ENCODE assay signal across 20 cellular contexts in the genomic region with DNA sequence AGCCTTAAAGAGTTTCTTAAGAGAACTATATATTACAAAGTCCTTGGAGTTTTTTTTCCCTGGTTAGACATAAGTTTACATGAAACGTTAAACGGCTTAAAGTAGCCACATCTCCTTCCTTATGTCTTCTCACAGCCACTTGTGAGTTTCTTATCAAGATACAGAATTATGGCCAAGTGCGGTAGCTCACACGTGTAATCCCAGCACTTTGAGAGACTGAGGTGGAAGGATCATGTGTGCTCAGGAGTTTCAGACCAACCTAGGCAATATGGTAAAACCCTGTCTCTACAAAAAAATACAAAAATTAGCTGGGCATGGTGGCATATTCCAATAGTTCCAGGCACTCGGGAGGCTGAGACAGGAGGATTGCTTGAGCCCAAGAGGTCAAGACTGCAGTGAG. TPM values are rescaled to one million over a fixed set of nuclear protein-coding genes. Genes with fewer than 3 reads are reported as not detected.
DNase-seq lines count a peak whose midpoint lies in the region; ATAC-seq and TF ChIP-seq lines count a peak whose summit lies in the region.
"Had no signal": no experiment of that assay in that cellular context is flagged by ENCODE, and none has a peak within 500 bp of the region (broad histone marks: within the 10 kb centered on the region; RNA-seq: fewer than 3 reads in every experiment).

No MANE protein-coding gene starts in this region.

- no peak for DNase-seq in activated T-cell treated with anti-CD3 and anti-CD28 coated beads, Interleukin-2, amount 50 U/mL, for 24 hours
- no peak for DNase-seq in activated T-cell treated with anti-CD3 and anti-CD28 coated beads, Interleukin-2, amount 50 U/mL, for 48 hours
- no peak for DNase-seq in activated naive CD8-positive, alpha-beta T cell treated with anti-CD3 and anti-CD28 coated beads, Interleukin-2, amount 10 ng/mL, durations not matched to agents 7 days and 5 days
- DNase-seq in stimulated activated effector memory CD8-positive, alpha-beta T cell treated with anti-CD3 and anti-CD28 coated beads, Interleukin-12 subunit alpha, Interleukin-12 subunit beta, amount 100 ng/mL, for 72 hours (ENCODE audit: low spot score in 2 of 2) = no peak
- DNase-seq in upper lobe of right lung (no peak), DMS153 treated with DMSO at 0.1 percent for 48 hours (lab: John Stamatoyannopoulos, UW; ENCODE audit: unreplicated experiment) (no peak), mesothelial cell of epicardium (ENCODE audit: low spot score in 2 of 2, unreplicated experiment in 2 of 2) (no peak)
- DNase-seq: gastrocnemius medialis; HCEC 1CT; kidney glomerular epithelial cell; NCI-H1436 treated with DMSO at 0.1 percent for 48 hours; NCI-H2171; NCI-H69; small intestine; stimulated activated CD4-positive, alpha-beta T cell treated with anti-CD3 and anti-CD28 coated beads, Interleukin-4, amount 100 ng/mL, for 24 hours had no signal

- intact Hi-C loops in upper lobe of right lung (cut with DNase I) = no loop called here

- no peaks in the 10 kb centered on the region for H3K36me3 ChIP-seq in upper lobe of right lung
- H3K36me3 ChIP-seq: gastrocnemius medialis, suprapubic skin had no signal

- POLR2A ChIA-PET in activated naive CD8-positive, alpha-beta T cell treated with anti-CD3 and anti-CD28 coated beads, Interleukin-2, amount 10 ng/mL, durations not matched to agents 7 days and 5 days (lab: Charles Lee) = interaction anchor here (1.0 to 13.8 kb wide), 6 partner anchors 10 to 92 kb away, joined by 3 to 323 read pairs (median 11); no protein-coding TSS in a partner anchor

- H3K4me1 ChIP-seq in upper lobe of right lung = peaks cover 3% of the 10 kb centered on the region
- H3K4me1 ChIP-seq: gastrocnemius medialis, suprapubic skin had no signal

- no peaks in the 10 kb centered on the region for H3K27me3 ChIP-seq in upper lobe of right lung
- H3K27me3 ChIP-seq: gastrocnemius medialis, suprapubic skin had no signal

- no peak overlapping the region for H3K27ac ChIP-seq in upper lobe of right lung
- H3K27ac ChIP-seq: gastrocnemius medialis, suprapubic skin had no signal

- no peaks in the 10 kb centered on the region for H3K9me3 ChIP-seq in upper lobe of right lung
- H3K9me3 ChIP-seq: gastrocnemius medialis, suprapubic skin had no signal

- peak overlapping the region; percentile 62 for H3K4me3 Mint-ChIP-seq in activated T-cell treated with anti-CD3 and anti-CD28 coated beads, Interleukin-2, amount 50 U/mL, for 24 hours
- H3K4me3 Mint-ChIP-seq in IgD-negative memory B cell (no peak overlapping the region), mesothelial cell of epicardium (no peak overlapping the region)
- peak overlapping the region; percentile 61 for H3K4me3 Mint-ChIP-seq in activated naive CD8-positive, alpha-beta T cell treated with anti-CD3 and anti-CD28 coated beads, Interleukin-2, amount 10 ng/mL, durations not matched to agents 7 days and 5 days
- peak overlapping the region; percentile 69 for H3K4me3 Mint-ChIP-seq in stimulated activated effector memory CD8-positive, alpha-beta T cell treated with anti-CD3 and anti-CD28 coated beads, Interleukin-12 subunit alpha, Interleukin-12 subunit beta, amount 100 ng/mL, for 72 hours

- peaks cover 3% of the 10 kb centered on the region for H3K9me3 Mint-ChIP-seq in activated T-cell treated with anti-CD3 and anti-CD28 coated beads, Interleukin-2, amount 50 U/mL, for 24 hours
- H3K9me3 Mint-ChIP-seq in IgD-negative memory B cell = no peaks in the 10 kb centered on the region
- no peaks in the 10 kb centered on the region for H3K9me3 Mint-ChIP-seq in activated naive CD8-positive, alpha-beta T cell treated with anti-CD3 and anti-CD28 coated beads, Interleukin-2, amount 10 ng/mL, durations not matched to agents 7 days and 5 days
- no peaks in the 10 kb centered on the region for H3K9me3 Mint-ChIP-seq in stimulated activated effector memory CD8-positive, alpha-beta T cell treated with anti-CD3 and anti-CD28 coated beads, Interleukin-12 subunit alpha, Interleukin-12 subunit beta, amount 100 ng/mL, for 72 hours
- no peaks in the 10 kb centered on the region for H3K9me3 Mint-ChIP-seq in mesothelial cell of epicardium

- ATAC-seq in activated naive CD8-positive, alpha-beta T cell treated with anti-CD3 and anti-CD28 coated beads, Interleukin-2, amount 10 ng/mL, durations not matched to agents 7 days and 5 days (ENCODE audit: low read depth) = no peak
- ATAC-seq in stimulated activated effector memory CD8-positive, alpha-beta T cell treated with anti-CD3 and anti-CD28 coated beads, Interleukin-12 subunit alpha, Interleukin-12 subunit beta, amount 100 ng/mL, for 72 hours = no peak
- ATAC-seq in upper lobe of right lung = no peak
- ATAC-seq: esophagus mucosa, gastrocnemius medialis had no signal

- no peaks in the 10 kb centered on the region for H3K27me3 Mint-ChIP-seq in activated T-cell treated with anti-CD3 and anti-CD28 coated beads, Interleukin-2, amount 50 U/mL, for 24 hours
- H3K27me3 Mint-ChIP-seq in IgD-negative memory B cell = no peaks in the 10 kb centered on the region
- no peaks in the 10 kb centered on the region for H3K27me3 Mint-ChIP-seq in activated naive CD8-positive, alpha-beta T cell treated with anti-CD3 and anti-CD28 coated beads, Interleukin-2, amount 10 ng/mL, durations not matched to agents 7 days and 5 days
- peaks cover 40% of the 10 kb centered on the region for H3K27me3 Mint-ChIP-seq in mesothelial cell of epicardium (ENCODE audit: low read depth)

- no peak overlapping the region for H3K4me3 ChIP-seq in upper lobe of right lung
- H3K4me3 ChIP-seq: gastrocnemius medialis, suprapubic skin had no signal

- H3K27ac Mint-ChIP-seq in activated T-cell treated with anti-CD3 and anti-CD28 coated beads, Interleukin-2, amount 50 U/mL, for 24 hours = peak overlapping the region; percentile 99
- H3K27ac Mint-ChIP-seq in IgD-negative memory B cell (peak overlapping the region; percentile 81 to 98 (median 87)), mesothelial cell of epicardium (no peak overlapping the region)
- H3K27ac Mint-ChIP-seq in activated naive CD8-positive, alpha-beta T cell treated with anti-CD3 and anti-CD28 coated beads, Interleukin-2, amount 10 ng/mL, durations not matched to agents 7 days and 5 days = peak overlapping the region; percentile 93
- H3K27ac Mint-ChIP-seq in stimulated activated effector memory CD8-positive, alpha-beta T cell treated with anti-CD3 and anti-CD28 coated beads, Interleukin-12 subunit alpha, Interleukin-12 subunit beta, amount 100 ng/mL, for 72 hours = peak overlapping the region; percentile 97

- no peak for TF ChIP-seq CTCF in upper lobe of right lung (IDR thresholded peaks at IDR 0.05)
- no peak for TF ChIP-seq CTCF in mesothelial cell of epicardium (IDR thresholded peaks at IDR 0.05; ENCODE audit: unreplicated experiment)

- H3K4me1 Mint-ChIP-seq in activated T-cell treated with anti-CD3 and anti-CD28 coated beads, Interleukin-2, amount 50 U/mL, for 24 hours (ENCODE audit: low read depth) = peaks cover 98% of the 10 kb centered on the region
- H3K4me1 Mint-ChIP-seq in IgD-negative memory B cell (peaks cover 34 to 58% (median 44%) of the 10 kb centered on the region in 3 donors), mesothelial cell of epicardium (peaks cover 4% of the 10 kb centered on the region)
- peaks cover 88% of the 10 kb centered on the region for H3K4me1 Mint-ChIP-seq in activated naive CD8-positive, alpha-beta T cell treated with anti-CD3 and anti-CD28 coated beads, Interleukin-2, amount 10 ng/mL, durations not matched to agents 7 days and 5 days
- peaks cover 96% of the 10 kb centered on the region for H3K4me1 Mint-ChIP-seq in stimulated activated effector memory CD8-positive, alpha-beta T cell treated with anti-CD3 and anti-CD28 coated beads, Interleukin-12 subunit alpha, Interleukin-12 subunit beta, amount 100 ng/mL, for 72 hours

- peaks cover 99% of the 10 kb centered on the region for H3K36me3 Mint-ChIP-seq in activated T-cell treated with anti-CD3 and anti-CD28 coated beads, Interleukin-2, amount 50 U/mL, for 24 hours (ENCODE audit: low read depth)
- H3K36me3 Mint-ChIP-seq in IgD-negative memory B cell (peaks cover 10% of the 10 kb centered on the region), mesothelial cell of epicardium (no peaks in the 10 kb centered on the region)
- peaks cover 61% of the 10 kb centered on the region for H3K36me3 Mint-ChIP-seq in activated naive CD8-positive, alpha-beta T cell treated with anti-CD3 and anti-CD28 coated beads, Interleukin-2, amount 10 ng/mL, durations not matched to agents 7 days and 5 days
- H3K36me3 Mint-ChIP-seq in stimulated activated effector memory CD8-positive, alpha-beta T cell treated with anti-CD3 and anti-CD28 coated beads, Interleukin-12 subunit alpha, Interleukin-12 subunit beta, amount 100 ng/mL, for 72 hours = no peaks in the 10 kb centered on the region

RNA-seq across cellular contexts. Expression of gene IKZF1, which starts 54.3 kb away (rescaled TPM):
- 213 TPM for polyA plus RNA-seq in IgD-negative memory B cell
- total RNA-seq in activated naive CD8-positive, alpha-beta T cell treated with anti-CD3 and anti-CD28 coated beads, Interleukin-2, amount 10 ng/mL, durations not matched to agents 7 days and 5 days = 100 to 1,000 TPM; 383 to 410 TPM
- total RNA-seq in upper lobe of right lung (41.4 TPM), mesothelial cell of epicardium (1.7 to 2.5 TPM (median 1.8 TPM) in 3 replicates)
- total RNA-seq: bronchial epithelial cell, MCF 10A had no signal

Comparison
In these comparisons a context has a peak if more than half of its experiments do, and no peak if none do; other contexts are left out.
1. H3K4me3 Mint-ChIP-seq: peak in activated T-cell treated with anti-CD3 and anti-CD28 coated beads, Interleukin-2, amount 50 U/mL, for 24 hours (single experiment), activated naive CD8-positive, alpha-beta T cell treated with anti-CD3 and anti-CD28 coated beads, Interleukin-2, amount 10 ng/mL, durations not matched to agents 7 days and 5 days (single experiment) and stimulated activated effector memory CD8-positive, alpha-beta T cell treated with anti-CD3 and anti-CD28 coated beads, Interleukin-12 subunit alpha, Interleukin-12 subunit beta, amount 100 ng/mL, for 72 hours (single experiment); none in IgD-negative memory B cell (0 of 4) and mesothelial cell of epicardium (single experiment).
2. RNA of gene IKZF1, which starts 54.3 kb away (total RNA-seq): 383 to 410 TPM in activated naive CD8-positive, alpha-beta T cell treated with anti-CD3 and anti-CD28 coated beads, Interleukin-2, amount 10 ng/mL, durations not matched to agents 7 days and 5 days and 41.4 TPM in upper lobe of right lung (single experiment); 1.7 to 2.5 TPM in mesothelial cell of epicardium; every median in the first group is over 10 times any median in the second.